ENCODE assay signal across 8 cellular contexts in genomic region chr1:93909146-93910050, GRCh38. TPM values are rescaled to one million over a fixed set of nuclear protein-coding genes. Genes with fewer than 3 reads are reported as not detected.
DNase-seq lines count a peak whose midpoint lies in the region; ATAC-seq and TF ChIP-seq lines count a peak whose summit lies in the region.

TSS of gene GCLM (minus strand) at chr1:93909430. CDS start at chr1:93909163, 267 bp downstream.

- peak within 1 kb of the TSS; percentile 94 for H3K4me2 ChIP-seq in Karpas-422 (ENCODE audit: low read depth, low read length, poor library complexity, severe bottlenecking)

- peaks cover 27% of the 10 kb centered on the region for H3K9me3 Mint-ChIP-seq in nephron progenitor cell
- peaks cover 5 to 7% of the 10 kb centered on the region in 2 donors for H3K9me3 Mint-ChIP-seq in stimulated activated naive CD8-positive, alpha-beta T cell treated with anti-CD3 and anti-CD28 coated beads, Interleukin-15, amount 100 ng/mL, for 72 hours

- H4K20me1 ChIP-seq in Karpas-422 (ENCODE audit: insufficient read depth, low read depth, low read length) = no peaks in the 10 kb centered on the region

- DNase-seq in EL (peak; percentile 95), Karpas-422 (peak; percentile 95), RWPE1 (ENCODE audit: low spot score) (peak; percentile 90), fibroblast of the conjunctiva (ENCODE audit: low read depth) (peak; percentile 79), nephron progenitor cell (peak; percentile 97)
- DNase-seq in activated effector memory CD4-positive, alpha-beta T cell treated with Interleukin-2 at 50 U/mL for 16 hours = peak; percentile 86
- peak; percentile 91 to 92 for DNase-seq in stimulated activated naive CD8-positive, alpha-beta T cell treated with anti-CD3 and anti-CD28 coated beads, Interleukin-15, amount 100 ng/mL, for 72 hours

- CTCF ChIA-PET in RWPE1 (lab: Yijun Ruan, JAX) = interaction anchor here (0.6 to 1.6 kb wide), 15 partner anchors 8 to 495 kb away, joined by 3 to 5 read pairs (median 3); no protein-coding TSS in a partner anchor

- no peaks in the 10 kb centered on the region for H3K9me2 ChIP-seq in Karpas-422 (replicated peaks; ENCODE audit: insufficient read depth, low read length)

- peak within 1 kb of the TSS; percentile 87 for H3K9ac ChIP-seq in Karpas-422 (ENCODE audit: low read length)

- H3K79me2 ChIP-seq in Karpas-422 (ENCODE audit: low read length) = peaks cover 45% of the 10 kb centered on the region

- peak within 1 kb of the TSS; percentile 53 for H3K27ac Mint-ChIP-seq in nephron progenitor cell
- peak within 1 kb of the TSS; percentile 91 to 96 for H3K27ac Mint-ChIP-seq in stimulated activated naive CD8-positive, alpha-beta T cell treated with anti-CD3 and anti-CD28 coated beads, Interleukin-15, amount 100 ng/mL, for 72 hours

- peak within 1 kb of the TSS; percentile 88 for H3K4me3 Mint-ChIP-seq in nephron progenitor cell
- peak within 1 kb of the TSS; percentile 77 to 89 for H3K4me3 Mint-ChIP-seq in stimulated activated naive CD8-positive, alpha-beta T cell treated with anti-CD3 and anti-CD28 coated beads, Interleukin-15, amount 100 ng/mL, for 72 hours

- no peaks in the 10 kb centered on the region for H3K27me3 ChIP-seq in Karpas-422 (ENCODE audit: low read length)

- no peaks in the 10 kb centered on the region for H3K36me3 Mint-ChIP-seq in nephron progenitor cell (ENCODE audit: low read depth)

- H3K36me3 ChIP-seq in Karpas-422 (ENCODE audit: insufficient read depth, low read length) = no peaks in the 10 kb centered on the region

- H3K9me3 ChIP-seq in Karpas-422 (ENCODE audit: low read length) = no peaks in the 10 kb centered on the region

- H3K4me3 ChIP-seq in Karpas-422 (ENCODE audit: low read length) = peak within 1 kb of the TSS; percentile 79

- ATAC-seq in GM21825 (IDR thresholded peaks at IDR 0.05; ENCODE audit: unreplicated experiment) = peak; percentile 94
- peak; percentile 95 for ATAC-seq in stimulated activated naive CD8-positive, alpha-beta T cell treated with anti-CD3 and anti-CD28 coated beads, Interleukin-15, amount 100 ng/mL, for 72 hours

- POLR2A ChIA-PET in RWPE1 (lab: Yijun Ruan, JAX; ENCODE audit: low non-redundant PET) = no interaction called here

- H3K27me3 Mint-ChIP-seq in nephron progenitor cell (ENCODE audit: low read depth, poor library complexity) = peaks cover 14% of the 10 kb centered on the region
- no peaks in the 10 kb centered on the region for H3K27me3 Mint-ChIP-seq in stimulated activated naive CD8-positive, alpha-beta T cell treated with anti-CD3 and anti-CD28 coated beads, Interleukin-15, amount 100 ng/mL, for 72 hours

- H2AFZ ChIP-seq in Karpas-422 (ENCODE audit: low read length) = peak within 1 kb of the TSS; percentile 97

- H3K4me1 Mint-ChIP-seq in nephron progenitor cell = peaks cover 20% of the 10 kb centered on the region
- H3K4me1 Mint-ChIP-seq in stimulated activated naive CD8-positive, alpha-beta T cell treated with anti-CD3 and anti-CD28 coated beads, Interleukin-15, amount 100 ng/mL, for 72 hours = peaks cover 33% of the 10 kb centered on the region

- H3K27ac ChIP-seq in Karpas-422 (ENCODE audit: low read length) (peak within 1 kb of the TSS; percentile 33), RWPE1 (peak within 1 kb of the TSS; percentile 85)

- TF ChIP-seq CTCF in RWPE1 (conservative IDR thresholded peaks at IDR 0.05; ENCODE audit: low read depth) (peak; percentile 98), nephron progenitor cell (IDR thresholded peaks at IDR 0.05) (peak; percentile 61)

- peaks cover 40% of the 10 kb centered on the region for H3K4me1 ChIP-seq in Karpas-422 (ENCODE audit: low read length)

RNA-seq across cellular contexts. Expression of gene GCLM, which starts in this region (rescaled TPM):
- 8.2 and 11.5 TPM in 2 replicates for total RNA-seq in Karpas-422 (2014; rRNA removed; shearing (Covaris generic); ENCODE audit: low replicate concordance)

Comparison
In these comparisons a context has a peak if more than half of its experiments do, and no peak if none do; other contexts are left out.
1. Peak in every context shown above with its lines: DNase-seq, ATAC-seq, H3K4me3 ChIP-seq and H3K27ac ChIP-seq.